ENCODE assay signal across 8 cellular contexts in the genomic region with DNA sequence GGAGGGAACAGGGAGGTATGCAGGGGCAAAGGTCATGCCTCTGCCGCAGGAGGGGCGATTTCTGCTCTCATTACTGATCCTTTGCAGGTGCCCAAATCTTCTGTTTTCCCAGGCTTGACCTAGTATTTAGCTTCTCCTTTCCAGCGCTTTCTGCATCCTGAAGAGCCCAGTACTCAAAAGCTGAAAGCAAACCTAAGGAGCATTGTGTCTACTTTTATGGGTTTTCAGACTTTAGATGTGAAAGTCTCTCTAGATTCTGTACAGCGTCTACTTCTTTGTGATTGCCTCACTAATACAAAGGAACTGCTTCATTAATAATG. TPM values are rescaled to one million over a fixed set of nuclear protein-coding genes. Genes with fewer than 3 reads are reported as not detected.
DNase-seq lines count a peak whose midpoint lies in the region; ATAC-seq and TF ChIP-seq lines count a peak whose summit lies in the region.

No MANE protein-coding gene starts in this region.

- no CpG with 5 or more reads among the region's 4 CpGs for WGBS in neuronal stem cell (ENCODE audit: extremely low coverage in 2 of 2, insufficient read length in 2 of 2, insufficient replicate concordance in 1 of 2), 2 donors

- peaks cover 50% of the 10 kb centered on the region for H3K79me2 ChIP-seq in OCI-LY1 (ENCODE audit: insufficient read depth, low read length)

- DNase-seq in CD8-positive, alpha-beta memory T cell: no peak
- DNase-seq in endothelial cell (ENCODE audit: low spot score) (no peak), neuronal stem cell (ENCODE audit: low spot score) (no peak), cerebellum (ENCODE audit: low spot score) (no peak), NCI-H2227 treated with DMSO at 0.1 percent for 48 hours (lab: John Stamatoyannopoulos, UW) (no peak), NCI-H2196 treated with DMSO at 0.1 percent for 48 hours (lab: John Stamatoyannopoulos, UW; ENCODE audit: unreplicated experiment) (no peak)

- no peak overlapping the region for H4K91ac ChIP-seq in neuronal stem cell (ENCODE audit: low read depth, low read length, poor library complexity)

- POLR2A ChIA-PET in CD8-positive, alpha-beta memory T cell (lab: Charles Lee): interaction anchor here (0.6 to 2.6 kb wide), 4 partner anchors 15 to 257 kb away, joined by 3 to 13 read pairs (median 4); a partner anchor contains a TSS

- no peak for ATAC-seq in HG03108 (IDR thresholded peaks at IDR 0.05; ENCODE audit: unreplicated experiment)

- H3K27ac Mint-ChIP-seq in CD8-positive, alpha-beta memory T cell: peak overlapping the region; percentile 84 to 100 (median 97)
- peak overlapping the region; percentile 95 for H3K27ac Mint-ChIP-seq in endothelial cell (ENCODE audit: unreplicated experiment)

- H3K4me1 ChIP-seq in CD8-positive, alpha-beta memory T cell (ENCODE audit: insufficient read depth, low read length): peaks cover 51% of the 10 kb centered on the region
- peaks cover 27% of the 10 kb centered on the region for H3K4me1 ChIP-seq in OCI-LY1 (ENCODE audit: insufficient read depth, low read length, severe bottlenecking)
- peaks cover 18 to 24% of the 10 kb centered on the region in 2 donors for H3K4me1 ChIP-seq in neuronal stem cell (ENCODE audit: control insufficient read depth in 2 of 2, insufficient read depth in 1 of 2, low read depth in 1 of 2, low read length in 2 of 2)

- H3K9me3 Mint-ChIP-seq in CD8-positive, alpha-beta memory T cell: no peaks in the 10 kb centered on the region
- no peaks in the 10 kb centered on the region for H3K9me3 Mint-ChIP-seq in endothelial cell (ENCODE audit: unreplicated experiment)

- H3K27me3 ChIP-seq in CD8-positive, alpha-beta memory T cell (ENCODE audit: insufficient read depth, low read length, poor library complexity, severe bottlenecking): peaks cover 14% of the 10 kb centered on the region
- H3K27me3 ChIP-seq in OCI-LY1 (ENCODE audit: insufficient read depth, low read length): no peaks in the 10 kb centered on the region
- H3K27me3 ChIP-seq in neuronal stem cell (ENCODE audit: control insufficient read depth in 3 of 3, insufficient read depth in 3 of 3, low read depth in 1 of 3, low read length in 3 of 3): peaks cover 1 to 14% (median 13%) of the 10 kb centered on the region in 3 experiments

- H3K4me2 ChIP-seq in OCI-LY1 (ENCODE audit: low read length): peak overlapping the region; percentile 91
- H3K4me2 ChIP-seq in neuronal stem cell (ENCODE audit: insufficient read depth, low read length, poor library complexity, severe bottlenecking): peak overlapping the region; percentile 79

- no peaks in the 10 kb centered on the region for H3K9me2 ChIP-seq in OCI-LY1 (ENCODE audit: low read depth, low read length)

- H3F3A ChIP-seq in OCI-LY1 (ENCODE audit: insufficient read depth, low read length): no peaks in the 10 kb centered on the region

- no peaks in the 10 kb centered on the region for H4K20me1 ChIP-seq in OCI-LY1 (ENCODE audit: insufficient read depth, low read length)

- no peak overlapping the region for H3K23ac ChIP-seq in neuronal stem cell (ENCODE audit: low read depth, low read length, poor library complexity)

- no peak overlapping the region for H3K18ac ChIP-seq in neuronal stem cell (ENCODE audit: low read length)

- H3K27me3 Mint-ChIP-seq in CD8-positive, alpha-beta memory T cell: peaks cover 12 to 17% of the 10 kb centered on the region in 2 donors
- peaks cover 10% of the 10 kb centered on the region for H3K27me3 Mint-ChIP-seq in endothelial cell (ENCODE audit: unreplicated experiment)

- H3K4me3 Mint-ChIP-seq in CD8-positive, alpha-beta memory T cell: peak overlapping the region; percentile 87 to 99 (median 98)
- H3K4me3 Mint-ChIP-seq in endothelial cell (ENCODE audit: unreplicated experiment): peak overlapping the region; percentile 99

- no peak overlapping the region for H3K4ac ChIP-seq in neuronal stem cell (ENCODE audit: low read length)

- peaks cover 58 to 68% (median 68%) of the 10 kb centered on the region in 3 donors for H3K4me1 Mint-ChIP-seq in CD8-positive, alpha-beta memory T cell
- H3K4me1 Mint-ChIP-seq in endothelial cell (ENCODE audit: unreplicated experiment): peaks cover 34% of the 10 kb centered on the region

- TF ChIP-seq CTCF in OCI-LY1 (IDR thresholded peaks at IDR 0.05; ENCODE audit: low read length) (no peak), endothelial cell (IDR thresholded peaks at IDR 0.05; ENCODE audit: unreplicated experiment) (no peak)

- H3K14ac ChIP-seq in neuronal stem cell (ENCODE audit: low read length): no peak overlapping the region

- no peak overlapping the region for H4K8ac ChIP-seq in neuronal stem cell (ENCODE audit: low read depth, low read length)

- H2BK15ac ChIP-seq in neuronal stem cell (ENCODE audit: low read length): no peak overlapping the region

- H3K36me3 ChIP-seq in CD8-positive, alpha-beta memory T cell (ENCODE audit: insufficient read depth, low read length): no peaks in the 10 kb centered on the region
- H3K36me3 ChIP-seq in OCI-LY1 (ENCODE audit: insufficient read depth, low read length) (0 out of 2 replicates have a peak, but pooled peaks cover 6% of the 10 kb centered on the region), neuronal stem cell (replicated peaks in 1 of 2; ENCODE audit: control insufficient read depth in 2 of 2, insufficient read depth in 2 of 2, low read length in 2 of 2) (peaks cover 0 to 12% of the 10 kb centered on the region in 2 donors)

- no peaks in the 10 kb centered on the region for H3K9me3 ChIP-seq in CD8-positive, alpha-beta memory T cell (ENCODE audit: low read length)
- no peaks in the 10 kb centered on the region for H3K9me3 ChIP-seq in OCI-LY1 (ENCODE audit: low read length)
- no peaks in the 10 kb centered on the region for H3K9me3 ChIP-seq in neuronal stem cell (replicated peaks in 1 of 2; ENCODE audit: control insufficient read depth in 2 of 2, insufficient read depth in 1 of 2, low read depth in 1 of 2, low read length in 2 of 2)

- no peak overlapping the region for H2AFZ ChIP-seq in OCI-LY1 (ENCODE audit: low read length)
- H2AFZ ChIP-seq in neuronal stem cell (ENCODE audit: low read length): peak overlapping the region; percentile 92

- H3K79me1 ChIP-seq in neuronal stem cell (ENCODE audit: low read depth, low read length): peaks cover 7% of the 10 kb centered on the region

- H2BK5ac ChIP-seq in neuronal stem cell (ENCODE audit: low read length): no peak overlapping the region

- H2BK12ac ChIP-seq in neuronal stem cell (ENCODE audit: low read length): no peak overlapping the region

- H3K4me3 ChIP-seq in CD8-positive, alpha-beta memory T cell (ENCODE audit: low read length): peak overlapping the region; percentile 97
- peak overlapping the region; percentile 90 for H3K4me3 ChIP-seq in OCI-LY1 (ENCODE audit: low read depth, low read length, poor library complexity, severe bottlenecking)
- peak overlapping the region; percentile 80 to 90 for H3K4me3 ChIP-seq in neuronal stem cell (ENCODE audit: low read length in 2 of 2)

- H3K9ac ChIP-seq in OCI-LY1 (ENCODE audit: low read length) (peak overlapping the region; percentile 80), neuronal stem cell (ENCODE audit: low read depth, low read length, poor library complexity) (no peak overlapping the region)

- H2AK5ac ChIP-seq in neuronal stem cell (ENCODE audit: low read depth, low read length): no peak overlapping the region

- H3K36me3 Mint-ChIP-seq in CD8-positive, alpha-beta memory T cell: peaks cover 0 to 24% (median 2%) of the 10 kb centered on the region in 3 donors
- peaks cover 4% of the 10 kb centered on the region for H3K36me3 Mint-ChIP-seq in endothelial cell (ENCODE audit: low read depth, unreplicated experiment)

- H2BK120ac ChIP-seq in neuronal stem cell (ENCODE audit: low read depth, low read length): no peak overlapping the region

- peak overlapping the region; percentile 92 for H3K27ac ChIP-seq in CD8-positive, alpha-beta memory T cell (ENCODE audit: low read depth, low read length)
- H3K27ac ChIP-seq in OCI-LY1 (ENCODE audit: low read depth, low read length, poor library complexity, severe bottlenecking): peak overlapping the region; percentile 45
- H3K27ac ChIP-seq in neuronal stem cell (replicated peaks; ENCODE audit: low read length): peak overlapping the region; percentile 69

- CTCF ChIA-PET in CD8-positive, alpha-beta memory T cell (lab: Charles Lee): interaction anchor here (1.0 to 4.5 kb wide), 3 partner anchors 14 to 257 kb away, joined by 3 to 50 read pairs (median 12); no protein-coding TSS in a partner anchor

RNA-seq across cellular contexts. Expression of a gene that starts 0.6 kb away (rescaled TPM):
- 10 to 100 TPM; 38.7 to 39.2 TPM for total RNA-seq in CD8-positive, alpha-beta memory T cell
- polyA plus RNA-seq in CD8-positive, alpha-beta memory T cell: 21.6 TPM
- 45.1 TPM for total RNA-seq in endothelial cell (ENCODE audit: unreplicated experiment)
- 14.4 TPM for polyA plus RNA-seq in neuronal stem cell (2013, experiment 1 of 2)
- polyA plus RNA-seq in neuronal stem cell (2013, experiment 2 of 2): 14.5 TPM
- total RNA-seq in cerebellum: 26.0 TPM

RNA-seq across cellular contexts. Expression of a gene that starts 4.6 kb away (rescaled TPM):
- not detected for total RNA-seq in CD8-positive, alpha-beta memory T cell
- not detected for polyA plus RNA-seq in CD8-positive, alpha-beta memory T cell
- total RNA-seq in endothelial cell (ENCODE audit: unreplicated experiment) (not detected), cerebellum (not detected)
- 0.10 TPM for polyA plus RNA-seq in neuronal stem cell (2013, experiment 1 of 2)
- polyA plus RNA-seq in neuronal stem cell (2013, experiment 2 of 2): 0.08 TPM

RNA-seq across cellular contexts. Expression of a gene that starts 19.8 kb away (rescaled TPM):
- not detected for total RNA-seq in CD8-positive, alpha-beta memory T cell
- not detected for polyA plus RNA-seq in CD8-positive, alpha-beta memory T cell
- not detected for total RNA-seq in endothelial cell (ENCODE audit: unreplicated experiment)
- polyA plus RNA-seq in neuronal stem cell (2013, experiment 1 of 2): 0.17 TPM
- 0.18 TPM for polyA plus RNA-seq in neuronal stem cell (2013, experiment 2 of 2)
- 0.18 TPM for total RNA-seq in cerebellum
